In the genomic region with DNA sequence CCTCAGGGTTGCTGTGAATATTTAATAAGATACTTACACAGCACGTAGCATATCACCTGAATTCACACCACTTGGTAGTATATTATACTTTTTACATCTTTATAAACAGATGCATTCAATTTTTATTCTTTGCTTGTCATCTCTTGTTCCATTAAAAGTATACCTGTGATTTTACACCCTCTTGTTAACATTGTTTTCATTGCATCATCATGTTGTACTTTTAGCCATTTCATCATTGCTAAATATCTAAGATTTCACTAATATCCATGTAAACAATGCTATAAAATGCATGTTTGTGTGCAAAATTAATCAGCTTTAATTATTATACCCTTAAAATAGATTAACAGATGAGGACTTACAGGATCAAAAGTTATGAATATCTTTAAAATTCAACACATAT, we compare ENCODE assay signal across 29 cellular contexts.
"Had no signal": no experiment of that assay in that cellular context is flagged by ENCODE, and none has a peak within 500 bp of the region (broad histone marks: within the 10 kb centered on the region; RNA-seq: fewer than 3 reads in every experiment).

No MANE protein-coding gene starts in this region.

- H3K36me3 ChIP-seq: stomach, suprapubic skin, thoracic aorta, thyroid gland, tibial artery, tibial nerve, transverse colon, upper lobe of left lung, upper lobe of right lung, uterus, vagina had no signal

- H3K27ac ChIP-seq: stomach, suprapubic skin, testis, thoracic aorta, thyroid gland, tibial nerve, transverse colon, upper lobe of left lung, upper lobe of right lung had no signal

- H3K36me3 Mint-ChIP-seq: stimulated activated effector memory CD8-positive, alpha-beta T cell treated with anti-CD3 and anti-CD28 coated beads, Interleukin-12 subunit alpha, Interleukin-12 subunit beta, amount 100 ng/mL, for 72 hours; stimulated activated memory B cell treated with anti-CD40 and anti-IgM and Interleukin-4, amounts not matched to agents 10 μg/mL and 1 μg/mL and 100 μg/mL, for 72 hours; type B pancreatic cell had no signal

- H3K27me3 ChIP-seq: stomach, suprapubic skin, testis, thyroid gland, tibial artery, tibial nerve, transverse colon, upper lobe of left lung, upper lobe of right lung, uterus, vagina had no signal

- DNase-seq: stimulated activated CD4-positive, alpha-beta T cell treated with anti-CD3 and anti-CD28 coated beads, Interleukin-2, amount 100 ng/mL, for 48 hours; stimulated activated CD4-positive, alpha-beta T cell treated with anti-CD3 and anti-CD28 coated beads, Interleukin-4, amount 100 ng/mL, for 1 hour; stimulated activated CD4-positive, alpha-beta T cell treated with anti-CD3 and anti-CD28 coated beads, Interleukin-4, amount 100 ng/mL, for 24 hours; stimulated activated CD4-positive, alpha-beta T cell treated with anti-CD3 and anti-CD28 coated beads, Interleukin-4, amount 100 ng/mL, for 4 hours; stimulated activated CD8-positive, alpha-beta memory T cell treated with anti-CD3 and anti-CD28 coated beads, Interleukin-4, amount 100 ng/mL, for 48 hours; stimulated activated naive B cell treated with anti-CD40 and anti-IgM and Interleukin-4, amounts not matched to agents 10 μg/mL and 1 μg/mL and 100 μg/mL, for 72 hours; stimulated activated naive CD4-positive, alpha-beta T cell; stimulated activated naive CD4-positive, alpha-beta T cell treated with Interleukin-2 at 50 U/mL for 16 hours; stimulated activated naive CD8-positive, alpha-beta T cell treated with anti-CD3 and anti-CD28 coated beads, Interleukin-15, amount 100 ng/mL, for 72 hours; stimulated activated naive CD8-positive, alpha-beta T cell treated with anti-CD3 and anti-CD28 coated beads, Interleukin-15, Interleukin-2, amounts not matched to agents 100 U/mL and 50 U/mL, for 24 hours; stomach; substantia nigra; testis; thyroid gland; tibial artery; transverse colon; trophoblast cell; upper lobe of left lung; upper lobe of right lung; uterus had no signal

- H3K4me3 ChIP-seq: stomach, suprapubic skin, testis, thoracic aorta, thyroid gland, tibial artery, tibial nerve, transverse colon, upper lobe of left lung, upper lobe of right lung, uterus, vagina had no signal

- H3K4me3 Mint-ChIP-seq: stimulated activated effector memory CD8-positive, alpha-beta T cell treated with anti-CD3 and anti-CD28 coated beads, Interleukin-12 subunit alpha, Interleukin-12 subunit beta, amount 100 ng/mL, for 72 hours; stimulated activated memory B cell treated with anti-CD40 and anti-IgM and Interleukin-4, amounts not matched to agents 10 μg/mL and 1 μg/mL and 100 μg/mL, for 72 hours; stimulated activated naive B cell treated with anti-CD40 and anti-IgM and Interleukin-4, amounts not matched to agents 10 μg/mL and 1 μg/mL and 100 μg/mL, for 72 hours; stimulated activated naive CD8-positive, alpha-beta T cell treated with anti-CD3 and anti-CD28 coated beads, Interleukin-15, amount 100 ng/mL, for 72 hours; stimulated activated naive CD8-positive, alpha-beta T cell treated with anti-CD3 and anti-CD28 coated beads, Interleukin-15, Interleukin-2, amounts not matched to agents 100 ng/mL and 50 ng/mL, for 24 hours; type B pancreatic cell had no signal

- ATAC-seq: stimulated activated effector memory CD8-positive, alpha-beta T cell treated with anti-CD3 and anti-CD28 coated beads, Interleukin-12 subunit alpha, Interleukin-12 subunit beta, amount 100 ng/mL, for 72 hours; stimulated activated memory B cell treated with anti-CD40 and anti-IgM and Interleukin-4, amounts not matched to agents 10 μg/mL and 1 μg/mL and 100 μg/mL, for 72 hours; stimulated activated naive B cell treated with anti-CD40 and anti-IgM and Interleukin-4, amounts not matched to agents 10 μg/mL and 1 μg/mL and 100 μg/mL, for 72 hours; stimulated activated naive CD8-positive, alpha-beta T cell treated with anti-CD3 and anti-CD28 coated beads, Interleukin-15, amount 100 ng/mL, for 72 hours; stimulated activated naive CD8-positive, alpha-beta T cell treated with anti-CD3 and anti-CD28 coated beads, Interleukin-15, Interleukin-2, amounts not matched to agents 100 U/mL and 50 U/mL, for 24 hours; upper lobe of right lung had no signal

- FAIRE-seq: urothelium cell line had no signal

- H3K9me3 ChIP-seq: stomach, suprapubic skin, testis, thoracic aorta, thyroid gland, tibial artery, tibial nerve, transverse colon, upper lobe of left lung, upper lobe of right lung, uterus, vagina had no signal

- H3K4me1 ChIP-seq: testis, thyroid gland had no signal

- H3K27me3 Mint-ChIP-seq: stimulated activated memory B cell treated with anti-CD40 and anti-IgM and Interleukin-4, amounts not matched to agents 10 μg/mL and 1 μg/mL and 100 μg/mL, for 72 hours; stimulated activated naive CD8-positive, alpha-beta T cell treated with anti-CD3 and anti-CD28 coated beads, Interleukin-15, amount 100 ng/mL, for 72 hours; type B pancreatic cell had no signal

- H3K4me1 Mint-ChIP-seq: stimulated activated effector memory CD8-positive, alpha-beta T cell treated with anti-CD3 and anti-CD28 coated beads, Interleukin-12 subunit alpha, Interleukin-12 subunit beta, amount 100 ng/mL, for 72 hours; stimulated activated memory B cell treated with anti-CD40 and anti-IgM and Interleukin-4, amounts not matched to agents 10 μg/mL and 1 μg/mL and 100 μg/mL, for 72 hours; stimulated activated naive B cell treated with anti-CD40 and anti-IgM and Interleukin-4, amounts not matched to agents 10 μg/mL and 1 μg/mL and 100 μg/mL, for 72 hours; stimulated activated naive CD8-positive, alpha-beta T cell treated with anti-CD3 and anti-CD28 coated beads, Interleukin-15, amount 100 ng/mL, for 72 hours had no signal

- H3K9me3 Mint-ChIP-seq: stimulated activated effector memory CD8-positive, alpha-beta T cell treated with anti-CD3 and anti-CD28 coated beads, Interleukin-12 subunit alpha, Interleukin-12 subunit beta, amount 100 ng/mL, for 72 hours; stimulated activated naive CD8-positive, alpha-beta T cell treated with anti-CD3 and anti-CD28 coated beads, Interleukin-15, amount 100 ng/mL, for 72 hours; stimulated activated naive CD8-positive, alpha-beta T cell treated with anti-CD3 and anti-CD28 coated beads, Interleukin-15, Interleukin-2, amounts not matched to agents 100 ng/mL and 50 ng/mL, for 24 hours had no signal

- H3K27ac Mint-ChIP-seq: stimulated activated effector memory CD8-positive, alpha-beta T cell treated with anti-CD3 and anti-CD28 coated beads, Interleukin-12 subunit alpha, Interleukin-12 subunit beta, amount 100 ng/mL, for 72 hours; stimulated activated memory B cell treated with anti-CD40 and anti-IgM and Interleukin-4, amounts not matched to agents 10 μg/mL and 1 μg/mL and 100 μg/mL, for 72 hours; stimulated activated naive B cell treated with anti-CD40 and anti-IgM and Interleukin-4, amounts not matched to agents 10 μg/mL and 1 μg/mL and 100 μg/mL, for 72 hours; stimulated activated naive CD8-positive, alpha-beta T cell treated with anti-CD3 and anti-CD28 coated beads, Interleukin-15, amount 100 ng/mL, for 72 hours; stimulated activated naive CD8-positive, alpha-beta T cell treated with anti-CD3 and anti-CD28 coated beads, Interleukin-15, Interleukin-2, amounts not matched to agents 100 ng/mL and 50 ng/mL, for 24 hours; type B pancreatic cell had no signal
